In the genomic region with DNA sequence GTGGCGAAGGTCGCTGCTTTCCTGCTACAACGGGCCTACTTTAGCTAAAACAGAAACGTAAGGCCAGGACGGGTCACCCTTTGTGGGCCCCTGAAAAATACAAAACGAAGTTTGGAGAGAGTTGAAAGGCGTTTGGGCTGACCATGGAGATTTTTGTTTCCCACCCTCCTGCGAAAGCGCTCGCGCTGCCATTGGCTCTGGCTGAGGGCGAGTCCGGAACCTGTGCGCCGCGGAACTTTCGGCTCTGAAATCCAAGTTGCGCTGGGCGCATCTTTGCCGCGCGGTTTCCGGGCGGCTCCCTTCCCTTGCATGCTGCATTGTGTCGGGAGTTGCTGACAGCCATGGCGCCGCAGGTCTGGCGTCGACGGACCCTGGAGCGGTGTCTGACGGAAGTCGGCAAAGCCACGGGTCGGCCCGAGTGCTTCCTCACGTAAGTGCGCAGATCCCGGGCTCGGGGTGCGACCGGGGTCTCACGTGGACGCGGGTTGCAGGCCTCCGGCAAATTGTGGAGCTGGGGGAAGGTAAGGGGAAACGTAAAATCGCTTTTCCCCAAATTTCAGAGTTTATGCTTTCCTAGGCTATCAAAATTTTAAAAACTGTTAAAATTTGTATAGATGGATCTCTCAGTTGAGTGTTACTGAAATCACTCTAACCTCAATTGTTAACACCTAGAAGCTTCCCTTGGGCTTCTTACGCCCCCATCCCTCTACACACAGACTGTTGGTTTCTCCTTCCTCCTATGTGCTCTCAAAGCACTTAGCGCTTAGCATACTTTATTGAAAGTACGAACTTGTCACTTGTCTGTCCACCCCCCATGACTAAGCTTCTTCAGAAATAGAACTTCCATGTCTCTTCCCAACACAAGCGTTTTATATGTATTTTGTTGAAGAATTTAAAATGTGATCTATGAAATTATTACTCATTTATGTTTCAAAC, we compare ENCODE assay signal across 8 cellular contexts. TPM values are rescaled to one million over a fixed set of nuclear protein-coding genes. Genes with fewer than 3 reads are reported as not detected.
DNase-seq lines count a peak whose midpoint lies in the region; FAIRE-seq and TF ChIP-seq lines count a peak whose summit lies in the region.

A gene with protein sequence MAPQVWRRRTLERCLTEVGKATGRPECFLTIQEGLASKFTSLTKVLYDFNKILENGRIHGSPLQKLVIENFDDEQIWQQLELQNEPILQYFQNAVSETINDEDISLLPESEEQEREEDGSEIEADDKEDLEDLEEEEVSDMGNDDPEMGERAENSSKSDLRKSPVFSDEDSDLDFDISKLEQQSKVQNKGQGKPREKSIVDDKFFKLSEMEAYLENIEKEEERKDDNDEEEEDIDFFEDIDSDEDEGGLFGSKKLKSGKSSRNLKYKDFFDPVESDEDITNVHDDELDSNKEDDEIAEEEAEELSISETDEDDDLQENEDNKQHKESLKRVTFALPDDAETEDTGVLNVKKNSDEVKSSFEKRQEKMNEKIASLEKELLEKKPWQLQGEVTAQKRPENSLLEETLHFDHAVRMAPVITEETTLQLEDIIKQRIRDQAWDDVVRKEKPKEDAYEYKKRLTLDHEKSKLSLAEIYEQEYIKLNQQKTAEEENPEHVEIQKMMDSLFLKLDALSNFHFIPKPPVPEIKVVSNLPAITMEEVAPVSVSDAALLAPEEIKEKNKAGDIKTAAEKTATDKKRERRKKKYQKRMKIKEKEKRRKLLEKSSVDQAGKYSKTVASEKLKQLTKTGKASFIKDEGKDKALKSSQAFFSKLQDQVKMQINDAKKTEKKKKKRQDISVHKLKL (plus strand): TSS at position 310 of the 936 bp plus-strand sequence. CDS start 32 bp downstream, at position 342.

- H3K4me1 ChIP-seq in HAP-1 (peaks cover 8% of the 10 kb centered on the region), SJCRH30 (peaks cover 8% of the 10 kb centered on the region), neutrophil (ENCODE audit: control insufficient read depth in 1 of 2, insufficient read depth in 1 of 2, low read depth in 1 of 2, low read length in 1 of 2) (peaks cover 23 to 24% of the 10 kb centered on the region in 2 experiments)

- peak; percentile 94 for DNase-seq in GM03348 (ENCODE audit: low spot score)
- peak; percentile 86 to 94 for DNase-seq in HAP-1 (ENCODE audit: low spot score in 2 of 2)
- DNase-seq in M059J (ENCODE audit: low read depth) = peak; percentile 85
- peak; percentile 95 to 96 for DNase-seq in SJCRH30
- DNase-seq in activated gamma-delta T cell treated with anti-CD3 and anti-CD28 coated beads, Interleukin-2, amount 50 U/mL, for 16 hours (ENCODE audit: low read depth) = peak; percentile 80
- peak; percentile 63 to 73 for DNase-seq in frontal cortex (ENCODE audit: low spot score in 2 of 2)

- peak within 1 kb of the TSS; percentile 98 for H3K4me3 ChIP-seq in HAP-1
- H3K4me3 ChIP-seq in SJCRH30 = peak within 1 kb of the TSS; percentile 89
- H3K4me3 ChIP-seq in neutrophil (ENCODE audit: low read depth in 1 of 2, low read length in 1 of 2) = peak within 1 kb of the TSS; percentile 89 to 96

- no peak for FAIRE-seq in frontal cortex (lab: Jason Lieb, UNC)

- TF ChIP-seq CTCF in neutrophil (IDR thresholded peaks at IDR 0.05) = peak; percentile 27
- no peak for TF ChIP-seq CTCF in subcutaneous adipose tissue (IDR thresholded peaks at IDR 0.05; ENCODE audit: low read depth)

- H3K9me3 ChIP-seq in HAP-1 (no peaks in the 10 kb centered on the region), SJCRH30 (replicated peaks) (no peaks in the 10 kb centered on the region), neutrophil (no peaks in the 10 kb centered on the region)

- peak within 1 kb of the TSS; percentile 81 for H3K27ac ChIP-seq in SJCRH30
- peak within 1 kb of the TSS; percentile 95 for H3K27ac ChIP-seq in neutrophil

- H3K27me3 ChIP-seq in HAP-1 (ENCODE audit: low read depth) (no peaks in the 10 kb centered on the region), SJCRH30 (no peaks in the 10 kb centered on the region), neutrophil (no peaks in the 10 kb centered on the region)

- in situ Hi-C loops in HAP-1 (cut with MboI; ENCODE audit: low sequenced_read_pairs) = no loop called here

- H3K36me3 ChIP-seq in HAP-1 (replicated peaks) (peaks cover 24% of the 10 kb centered on the region), SJCRH30 (peaks cover 24% of the 10 kb centered on the region), neutrophil (peaks cover 7% of the 10 kb centered on the region)

RNA-seq across cellular contexts. Expression of the gene that starts here (rescaled TPM):
- total RNA-seq in M059J (2014; rRNA removed; shearing (Covaris generic)) = 14.1 and 20.7 TPM in 2 replicates
- 61.1 and 71.0 TPM in 2 replicates for total RNA-seq in SJCRH30 (2014; rRNA removed; shearing (Covaris generic))
- total RNA-seq in frontal cortex (33.8 TPM), subcutaneous adipose tissue (10 to 100 TPM; 16.1 to 31.6 (median 23.5) TPM)

Comparison
In these comparisons a context has a peak if more than half of its experiments do, and no peak if none do; other contexts are left out.
1. Peak in every context shown above with its lines: DNase-seq, H3K4me3 ChIP-seq and H3K27ac ChIP-seq.